18 cellular contexts compared by ENCODE assay signal in genomic region chr4:83504974-83505373, GRCh38.
"Had no signal": no experiment of that assay in that cellular context is flagged by ENCODE, and none has a peak within 500 bp of the region (broad histone marks: within the 10 kb centered on the region; RNA-seq: fewer than 3 reads in every experiment).

No MANE protein-coding gene starts in this region.

- H3K27ac Mint-ChIP-seq: mesothelial cell of epicardium; progenitor cell of endocrine pancreas; T-helper 2 cell treated with Interferon-gamma antibody and Interleukin-4, amounts not matched to agents 5 μg/mL and 100 μg/mL, for 36 hours had no signal

- H3K36me3 Mint-ChIP-seq: mesothelial cell of epicardium had no signal

- H3K4me3 Mint-ChIP-seq: activated T-cell treated with anti-CD3 and anti-CD28 coated beads, Interleukin-2, amount 50 U/mL, for 4 hours; central memory CD8-positive, alpha-beta T cell; mesothelial cell of epicardium; nephron progenitor cell; T-helper 2 cell treated with Interferon-gamma antibody and Interleukin-4, amounts not matched to agents 5 μg/mL and 100 μg/mL, for 36 hours had no signal

- FAIRE-seq: TTC549 had no signal

- H3K36me3 ChIP-seq: brain microvascular endothelial cell, colonic mucosa, lower lobe of right lung had no signal

- H3K4me1 ChIP-seq: colonic mucosa had no signal

- H3K27me3 ChIP-seq: brain microvascular endothelial cell, colonic mucosa had no signal

- H3K9me3 ChIP-seq: colonic mucosa, lower lobe of right lung had no signal

- H3K27me3 Mint-ChIP-seq: central memory CD8-positive, alpha-beta T cell had no signal

- H3K9me3 Mint-ChIP-seq: activated T-cell treated with anti-CD3 and anti-CD28 coated beads, Interleukin-2, amount 50 U/mL, for 4 hours; central memory CD8-positive, alpha-beta T cell; mesothelial cell of epicardium; nephron progenitor cell; T-helper 2 cell treated with Interferon-gamma antibody and Interleukin-4, amounts not matched to agents 5 μg/mL and 100 μg/mL, for 36 hours had no signal

- H3K4me1 Mint-ChIP-seq: mesothelial cell of epicardium had no signal

- H3K27ac ChIP-seq: brain microvascular endothelial cell, colonic mucosa, lower lobe of right lung had no signal

- DNase-seq: activated CD8-positive, alpha-beta memory T cell treated with anti-CD3 and anti-CD28 coated beads, Interleukin-2, amount 50 U/mL, for 4 hours; activated effector memory CD4-positive, alpha-beta T cell treated with Interleukin-2 at 50 U/mL for 16 hours; activated T-cell treated with anti-CD3 and anti-CD28 coated beads, Interleukin-2, amount 50 U/mL, for 4 hours; aorta; brain microvascular endothelial cell; colonic mucosa; foreskin melanocyte; hypothalamus; islet precursor cell; left colon; lower lobe of right lung; nephron progenitor cell; stimulated activated CD8-positive, alpha-beta memory T cell treated with anti-CD3 and anti-CD28 coated beads, Interleukin-4, amount 100 ng/mL, for 48 hours had no signal

- H3K4me3 ChIP-seq: colonic mucosa, lower lobe of right lung had no signal

- ATAC-seq: activated T-cell treated with anti-CD3 and anti-CD28 coated beads, Interleukin-2, amount 50 U/mL, for 4 hours had no signal
